Comparison of ENCODE assay signal across 9 cellular contexts in genomic region chr9:114385412-114386181, GRCh38. TPM values are rescaled to one million over a fixed set of nuclear protein-coding genes. Genes with fewer than 3 reads are reported as not detected.
A peak's percentile ranks its signal among the peaks of the same experiment; 100 is the strongest.
DNase-seq lines count a peak whose midpoint lies in the region; ATAC-seq and TF ChIP-seq lines count a peak whose summit lies in the region.
"Had no signal": no experiment of that assay in that cellular context is flagged by ENCODE, and none has a peak within 500 bp of the region (broad histone marks: within the 10 kb centered on the region; RNA-seq: fewer than 3 reads in every experiment).

No MANE protein-coding gene starts in this region.

- ATAC-seq in DND-41 (ENCODE audit: insufficient read depth, low read depth) (peak; percentile 77), GM21786 (IDR thresholded peaks at IDR 0.05; ENCODE audit: unreplicated experiment) (peak; percentile 75), mucosa of descending colon (peak; percentile 72)

- intact Hi-C loops in dorsolateral prefrontal cortex (cut with DNase I), result no loop called here
- intact Hi-C loops in mucosa of descending colon (cut with DNase I, micrococcal nuclease), result no loop called here

- peak overlapping the region; percentile 97 for H3K27ac ChIP-seq in DND-41 (ENCODE audit: low read length)
- peak overlapping the region; percentile 17 to 96 (median 87) for H3K27ac ChIP-seq in dorsolateral prefrontal cortex

- peaks cover 11% of the 10 kb centered on the region; the same call in 1 of the 2 replicates for H4K20me1 ChIP-seq in DND-41 (ENCODE audit: insufficient read depth, low read length)

- peak overlapping the region; percentile 71 for H3K4me2 ChIP-seq in DND-41 (ENCODE audit: insufficient read depth, low read length)

- TF ChIP-seq CTCF in DND-41 (IDR thresholded peaks at IDR 0.05; ENCODE audit: borderline replicate concordance, extremely low read depth, low read length, poor library complexity, severe bottlenecking), result no peak
- TF ChIP-seq CTCF in dorsolateral prefrontal cortex (IDR thresholded peaks at IDR 0.05 in 54 of 56, conservative IDR thresholded peaks at IDR 0.05 in 2 of 56; ENCODE audit: low read depth in 1 of 56, partially characterized antibody in 56 of 56), result no peak
- no peak for TF ChIP-seq CTCF in mucosa of descending colon (IDR thresholded peaks at IDR 0.05)

- H3K4me1 ChIP-seq in DND-41 (ENCODE audit: insufficient read depth, low read length), result peaks cover 77% of the 10 kb centered on the region
- peaks cover 40% of the 10 kb centered on the region for H3K4me1 ChIP-seq in mucosa of descending colon (ENCODE audit: low read depth)

- H3K36me3 ChIP-seq in DND-41 (ENCODE audit: insufficient read depth, low read length) (peaks cover 38% of the 10 kb centered on the region), mucosa of descending colon (ENCODE audit: low read depth) (peaks cover 5% of the 10 kb centered on the region)

- peaks cover 92% of the 10 kb centered on the region for H3K79me2 ChIP-seq in DND-41 (ENCODE audit: insufficient read depth, low read length)

- H3K9ac ChIP-seq in DND-41 (ENCODE audit: low read depth, low read length), result peak overlapping the region; percentile 90

- no peaks in the 10 kb centered on the region for H3K9me3 ChIP-seq in DND-41 (ENCODE audit: insufficient read depth, low read length, severe bottlenecking)
- H3K9me3 ChIP-seq in mucosa of descending colon, result no peaks in the 10 kb centered on the region

- H3K27me3 ChIP-seq in DND-41 (ENCODE audit: insufficient read depth, low read length, poor library complexity), result no peaks in the 10 kb centered on the region
- H3K27me3 ChIP-seq in dorsolateral prefrontal cortex, result no peaks in the 10 kb centered on the region

- DNase-seq in DND-41 (peak; percentile 93), M059J (ENCODE audit: low read depth) (peak; percentile 98), dorsolateral prefrontal cortex (peak in 7 of 10 donors; percentile 49 to 85 (median 65)), mucosa of descending colon (peak; percentile 73 to 86 (median 80)), DMS 273 treated with DMSO at 0.1 percent for 48 hours (lab: John Stamatoyannopoulos, UW) (no peak)
- DNase-seq in activated CD4-positive, alpha-beta T cell treated with anti-CD3 and anti-CD28 coated beads, Interleukin-2, amount 50 U/mL, for 24 hours (ENCODE audit: low read depth in 1 of 2, low spot score in 1 of 2), result peak; percentile 63 to 92
- DNase-seq in stimulated activated CD8-positive, alpha-beta memory T cell treated with anti-CD3 and anti-CD28 coated beads, Interleukin-7, amount 100 ng/mL, for 24 hours (ENCODE audit: low read depth), result peak; percentile 73

- H3K4me3 ChIP-seq in DND-41 (ENCODE audit: low read depth in 1 of 2, low read length in 2 of 2), result peak overlapping the region; percentile 42 to 84
- H3K4me3 ChIP-seq in dorsolateral prefrontal cortex, result peak overlapping the region in 53 of 59 donors; percentile 7 to 82 (median 68)
- no peak overlapping the region for H3K4me3 ChIP-seq in mucosa of descending colon

- H2AFZ ChIP-seq in DND-41 (ENCODE audit: low read depth, low read length), result no peak overlapping the region

RNA-seq across cellular contexts. Expression of gene AKNA, which starts 2.2 kb away (rescaled TPM):
- 1.6 and 3.2 TPM in 2 replicates for total RNA-seq in M059J (2014; rRNA removed; shearing (Covaris generic))
- total RNA-seq in dorsolateral prefrontal cortex (10 to 100 TPM; 11.0 to 34.9 (median 19.3) TPM), mucosa of descending colon (10 to 100 TPM; 29.3 to 45.1 (median 44.9) TPM)

RNA-seq across cellular contexts. Expression of gene ORM2, which starts 55.9 kb away (rescaled TPM):
- not detected in 2 replicates for total RNA-seq in M059J (2014; rRNA removed; shearing (Covaris generic))
- total RNA-seq in dorsolateral prefrontal cortex (under 1 TPM in 1 of 120 experiments, not detected in 119; 0.72 TPM), mucosa of descending colon (1 to 10 TPM in 1 of 3 donors, not detected in 2; 1.0 TPM)
- total RNA-seq: activated CD8-positive, alpha-beta memory T cell treated with anti-CD3 and anti-CD28 coated beads for 36 hours had no signal
